ENCODE assay signal across 22 cellular contexts in the genomic region with DNA sequence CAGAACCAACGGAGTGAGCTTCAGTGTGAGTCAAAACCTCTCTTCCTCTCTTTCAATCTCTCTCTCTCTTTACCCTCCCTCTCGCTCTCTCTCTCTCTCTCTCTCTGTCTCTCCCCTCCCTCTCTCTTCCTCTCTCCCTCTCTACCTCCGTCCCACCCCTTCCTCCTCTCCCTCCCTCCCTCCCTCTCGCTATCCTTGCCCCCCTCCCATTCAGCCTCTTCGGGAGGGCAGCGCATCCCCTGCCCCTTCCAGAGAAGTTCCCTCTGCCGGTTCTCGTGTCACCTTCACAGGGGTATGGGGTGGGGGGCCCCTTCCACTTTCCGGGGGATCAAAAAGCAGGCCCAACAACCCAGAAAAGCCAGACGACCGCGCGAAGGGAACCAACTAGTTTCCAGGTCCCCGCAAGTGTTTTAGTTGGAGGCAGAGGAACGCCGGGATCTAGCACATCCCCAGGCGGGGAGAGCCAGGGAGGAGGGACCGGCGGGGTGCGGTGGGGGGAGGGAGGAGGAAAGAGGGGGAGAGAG. TPM values are rescaled to one million over a fixed set of nuclear protein-coding genes. Genes with fewer than 3 reads are reported as not detected.
A peak's percentile ranks its signal among the peaks of the same experiment; 100 is the strongest.
DNase-seq lines count a peak whose midpoint lies in the region; ATAC-seq, FAIRE-seq and TF ChIP-seq lines count a peak whose summit lies in the region.
"Had no signal": no experiment of that assay in that cellular context is flagged by ENCODE, and none has a peak within 500 bp of the region (broad histone marks: within the 10 kb centered on the region; RNA-seq: fewer than 3 reads in every experiment).

No MANE protein-coding gene starts in this region.

- CTCF ChIA-PET in SK-N-SH (lab: Yijun Ruan, JAX) (interaction anchor here (0.7 to 2.4 kb wide), 5 partner anchors 10 to 130 kb away, joined by 3 to 8 read pairs (median 3); no protein-coding TSS in a partner anchor), T-cell (lab: Charles Lee) (no interaction called here)

- intact Hi-C loops in heart left ventricle (cut with DNase I) = loop anchor here in 1 of 10 donors (10.0 kb wide), 1 partner anchor 59 kb away; no protein-coding TSS in a partner anchor

- H3K9ac ChIP-seq in SK-N-SH = no peak overlapping the region

- TF ChIP-seq EP300 in SK-N-SH (IDR thresholded peaks at IDR 0.05; ENCODE audit: borderline replicate concordance in 1 of 2, low read depth in 1 of 2, low read length in 1 of 2) = no peak

- H3K4me3 ChIP-seq in SK-N-SH (ENCODE audit: low read depth in 2 of 2, low read length in 1 of 2) = peak overlapping the region in 1 of 2 experiments; percentile 6; a peak in 1 of 4 replicates
- H3K4me3 ChIP-seq in heart left ventricle = peak overlapping the region in 11 of 12 donors; percentile 19 to 56 (median 44)

- peaks cover 17% of the 10 kb centered on the region for H3K4me1 Mint-ChIP-seq in nephron
- peaks cover 0 to 2% (median 0%) of the 10 kb centered on the region in 3 donors for H3K4me1 Mint-ChIP-seq in T-cell
- H3K4me1 Mint-ChIP-seq: activated CD8-positive, alpha-beta memory T cell treated with anti-CD3 and anti-CD28 coated beads, Interleukin-2, amount 10 ng/mL, durations not matched to agents 7 days and 5 days; CD4-positive, CD25-positive, alpha-beta regulatory T cell had no signal

- no peak for ATAC-seq in SK-N-SH treated with all-trans-retinoic acid at 6 μM for 48 hours
- ATAC-seq in heart left ventricle = peak in 2 of 4 donors; percentile 24 to 45
- ATAC-seq in T-cell (replicated peaks in 1 of 4) = no peak
- no peak for ATAC-seq in GM21423 (IDR thresholded peaks at IDR 0.05; ENCODE audit: unreplicated experiment)
- no peak for ATAC-seq in HG03108 (IDR thresholded peaks at IDR 0.05; ENCODE audit: unreplicated experiment)
- ATAC-seq: activated CD4-positive, CD25-positive, alpha-beta regulatory T cell treated with anti-CD3 and anti-CD28 coated beads, Interleukin-2, amount 50 U/mL, for 24 hours; activated CD8-positive, alpha-beta memory T cell treated with anti-CD3 and anti-CD28 coated beads, Interleukin-2, amount 10 ng/mL, durations not matched to agents 7 days and 5 days had no signal

- POLR2A ChIA-PET in SK-N-SH (lab: Yijun Ruan, JAX) (no interaction called here), T-cell (lab: Charles Lee) (no interaction called here)

- H3K36me3 ChIP-seq in SK-N-SH (replicated peaks in 1 of 2; ENCODE audit: control insufficient read depth in 1 of 2, insufficient read depth in 2 of 2, low read length in 1 of 2) = no peaks in the 10 kb centered on the region
- no peaks in the 10 kb centered on the region for H3K36me3 ChIP-seq in heart left ventricle
- H3K36me3 ChIP-seq: vagina had no signal

- no peak overlapping the region for H3K4me2 ChIP-seq in SK-N-SH

- H3K9me3 Mint-ChIP-seq in nephron = no peaks in the 10 kb centered on the region
- peaks cover 8 to 13% (median 10%) of the 10 kb centered on the region in 3 donors for H3K9me3 Mint-ChIP-seq in T-cell

- no peaks in the 10 kb centered on the region for H3K79me2 ChIP-seq in SK-N-SH (ENCODE audit: insufficient read depth)

- H3K4me1 ChIP-seq in SK-N-SH (ENCODE audit: control insufficient read depth in 1 of 2, insufficient read depth in 2 of 2, low read depth in 1 of 2, low read length in 1 of 2) = peaks cover 0 to 7% of the 10 kb centered on the region in 2 experiments; a peak in 1 of 4 replicates
- H3K4me1 ChIP-seq in heart left ventricle = peaks cover 0 to 16% (median 0%) of the 10 kb centered on the region in 12 donors

- no peaks in the 10 kb centered on the region for H4K20me1 ChIP-seq in SK-N-SH (ENCODE audit: insufficient read depth)

- H3K27ac ChIP-seq in SK-N-SH (ENCODE audit: low read depth in 2 of 2, low read length in 1 of 2) (no peak overlapping the region), heart left ventricle (no peak overlapping the region)
- H3K27ac ChIP-seq: vagina had no signal

- H3K9me2 ChIP-seq in SK-N-SH = no peaks in the 10 kb centered on the region

- no peak overlapping the region for H2AFZ ChIP-seq in SK-N-SH (ENCODE audit: low read depth)

- no peak for TF ChIP-seq CTCF in SK-N-SH (IDR thresholded peaks at IDR 0.05)
- no peak for TF ChIP-seq CTCF in heart left ventricle (IDR thresholded peaks at IDR 0.05)
- TF ChIP-seq CTCF in nephron (IDR thresholded peaks at IDR 0.05; ENCODE audit: unreplicated experiment in 3 of 3) = no peak

- peak overlapping the region; percentile 55 to 73 (median 70) for H3K4me3 Mint-ChIP-seq in nephron
- no peak overlapping the region for H3K4me3 Mint-ChIP-seq in T-cell
- H3K4me3 Mint-ChIP-seq: activated CD8-positive, alpha-beta memory T cell treated with anti-CD3 and anti-CD28 coated beads, Interleukin-2, amount 10 ng/mL, durations not matched to agents 7 days and 5 days; CD4-positive, CD25-positive, alpha-beta regulatory T cell; HFFc6 had no signal

- TF ChIP-seq POLR2A in heart left ventricle (IDR thresholded peaks at IDR 0.05) = no peak

- H3K27ac Mint-ChIP-seq in nephron = no peak overlapping the region
- H3K27ac Mint-ChIP-seq in T-cell = no peak overlapping the region
- H3K27ac Mint-ChIP-seq: activated CD8-positive, alpha-beta memory T cell treated with anti-CD3 and anti-CD28 coated beads, Interleukin-2, amount 10 ng/mL, durations not matched to agents 7 days and 5 days; CD4-positive, CD25-positive, alpha-beta regulatory T cell; HFFc6 had no signal

- DNase-seq in SK-N-SH (peak; percentile 34), heart left ventricle (no peak), urothelium cell line (ENCODE audit: low spot score) (peak; percentile 35), T-cell (no peak)
- DNase-seq: activated CD8-positive, alpha-beta memory T cell treated with anti-CD3 and anti-CD28 coated beads, Interleukin-2, amount 10 ng/mL, durations not matched to agents 7 days and 5 days; activated effector memory CD4-positive, alpha-beta T cell treated with anti-CD3 and anti-CD28 coated beads, Interleukin-2, amount 50 U/mL, for 16 hours; CD4-positive, CD25-positive, alpha-beta regulatory T cell; DND-41; HFFc6; IMR-90; stimulated activated CD4-positive, alpha-beta T cell treated with anti-CD3 and anti-CD28 coated beads, Interleukin-12 subunit alpha, Interleukin-12 subunit beta, amount 100 ng/mL, for 4 hours; stimulated activated naive CD4-positive, alpha-beta T cell; T-helper 2 cell had no signal

- H3K27me3 Mint-ChIP-seq in nephron (ENCODE audit: low read depth) (peaks cover 75% of the 10 kb centered on the region), T-cell (peaks cover 23 to 26% of the 10 kb centered on the region in 2 donors)
- H3K27me3 Mint-ChIP-seq: activated CD8-positive, alpha-beta memory T cell treated with anti-CD3 and anti-CD28 coated beads, Interleukin-2, amount 10 ng/mL, durations not matched to agents 7 days and 5 days had no signal

- no peaks in the 10 kb centered on the region for H3K36me3 Mint-ChIP-seq in nephron (ENCODE audit: low read depth)
- H3K36me3 Mint-ChIP-seq in T-cell = no peaks in the 10 kb centered on the region
- H3K36me3 Mint-ChIP-seq: activated CD8-positive, alpha-beta memory T cell treated with anti-CD3 and anti-CD28 coated beads, Interleukin-2, amount 10 ng/mL, durations not matched to agents 7 days and 5 days; CD4-positive, CD25-positive, alpha-beta regulatory T cell had no signal

- H3K9me3 ChIP-seq in SK-N-SH (no peaks in the 10 kb centered on the region), heart left ventricle (no peaks in the 10 kb centered on the region)
- H3K9me3 ChIP-seq: vagina had no signal

- H3F3A ChIP-seq in SK-N-SH (replicated peaks; ENCODE audit: insufficient read depth) = no peaks in the 10 kb centered on the region

- no peak for FAIRE-seq in urothelium cell line (lab: Jason Lieb, UNC)
- FAIRE-seq: GM19239 had no signal

- TF ChIP-seq RAD21 in SK-N-SH (IDR thresholded peaks at IDR 0.05; ENCODE audit: low read length) = no peak

- H3K27me3 ChIP-seq in SK-N-SH (ENCODE audit: insufficient read depth) = no peaks in the 10 kb centered on the region
- H3K27me3 ChIP-seq in heart left ventricle = peaks cover 0 to 34% (median 3%) of the 10 kb centered on the region in 9 donors
- H3K27me3 ChIP-seq: vagina had no signal

- WGBS in SK-N-SH (ENCODE audit: low lambda C conversion rate) = 6% methylated on average over 20 of the region's 20 CpGs
- WGBS in heart left ventricle, 4 donors = 0 to 2% (median 1%) methylated on average over 20 of the region's 20 CpGs

TF ChIP-seq in SK-N-SH, 30 proteins besides CTCF, POLR2A, EP300 and RAD21 (continues in another document):
- TF ChIP-seq RCOR1 (IDR thresholded peaks at IDR 0.05; ENCODE audit: low read length) (no peak), GATA2 (CRISPR knock-in tag; IDR thresholded peaks at IDR 0.05) (no peak), MEF2A (IDR thresholded peaks at IDR 0.05; ENCODE audit: borderline replicate concordance, low read depth) (no peak), POLR2AphosphoS5 (IDR thresholded peaks at IDR 0.05; ENCODE audit: low read depth, low read length) (no peak), SMC3 (IDR thresholded peaks at IDR 0.05; ENCODE audit: low read depth, low read length) (no peak), NFIC (IDR thresholded peaks at IDR 0.05; ENCODE audit: borderline replicate concordance) (no peak), NRF1 (IDR thresholded peaks at IDR 0.05; ENCODE audit: low read depth, low read length) (no peak), RXRA (IDR thresholded peaks at IDR 0.05; ENCODE audit: borderline replicate concordance, low read depth) (no peak)

TF ChIP-seq in SK-N-SH treated with all-trans-retinoic acid at 6 μM for 48 hours, 23 proteins besides CTCF, POLR2A, EP300 and RAD21:
- TF ChIP-seq TCF4 (CRISPR knock-in tag; IDR thresholded peaks at IDR 0.05; ENCODE audit: borderline replicate concordance) (no peak), BACH2 (CRISPR knock-in tag; IDR thresholded peaks at IDR 0.05; ENCODE audit: borderline replicate concordance) (no peak)
- TF ChIP-seq, protein P1, sequence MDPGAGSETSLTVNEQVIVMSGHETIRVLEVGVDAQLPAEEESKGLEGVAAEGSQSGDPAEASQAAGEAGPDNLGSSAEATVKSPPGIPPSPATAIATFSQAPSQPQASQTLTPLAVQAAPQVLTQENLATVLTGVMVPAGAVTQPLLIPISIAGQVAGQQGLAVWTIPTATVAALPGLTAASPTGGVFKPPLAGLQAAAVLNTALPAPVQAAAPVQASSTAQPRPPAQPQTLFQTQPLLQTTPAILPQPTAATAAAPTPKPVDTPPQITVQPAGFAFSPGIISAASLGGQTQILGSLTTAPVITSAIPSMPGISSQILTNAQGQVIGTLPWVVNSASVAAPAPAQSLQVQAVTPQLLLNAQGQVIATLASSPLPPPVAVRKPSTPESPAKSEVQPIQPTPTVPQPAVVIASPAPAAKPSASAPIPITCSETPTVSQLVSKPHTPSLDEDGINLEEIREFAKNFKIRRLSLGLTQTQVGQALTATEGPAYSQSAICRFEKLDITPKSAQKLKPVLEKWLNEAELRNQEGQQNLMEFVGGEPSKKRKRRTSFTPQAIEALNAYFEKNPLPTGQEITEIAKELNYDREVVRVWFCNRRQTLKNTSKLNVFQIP (CRISPR knock-in tag; IDR thresholded peaks at IDR 0.05; ENCODE audit: borderline replicate concordance, low read depth) = no peak

RNA-seq across cellular contexts. Expression of a gene that starts 28.9 kb away (rescaled TPM):
- polyA plus RNA-seq in SK-N-SH (2012; rRNA removed) = not detected in 2 replicates
- not detected in 2 replicates for polyA plus RNA-seq in SK-N-SH (2012; cell fraction: cytosol; rRNA removed)
- polyA plus RNA-seq in SK-N-SH (2012; cell fraction: nucleus; rRNA removed) = not detected in 2 replicates
- total RNA-seq in heart left ventricle = 10 to 100 TPM; 36.9 to 68.1 (median 49.5) TPM
- polyA plus RNA-seq in heart left ventricle = 10 to 100 TPM; 13.4 to 15.5 TPM
- total RNA-seq in T-cell = not detected
- total RNA-seq: activated CD8-positive, alpha-beta memory T cell treated with anti-CD3 and anti-CD28 coated beads, Interleukin-2, amount 10 ng/mL, durations not matched to agents 7 days and 5 days; CD4-positive, CD25-positive, alpha-beta regulatory T cell; fibroblast of villous mesenchyme; HFFc6; IMR-90; osteoblast had no signal
- polyA plus RNA-seq: CD4-positive, CD25-positive, alpha-beta regulatory T cell; IMR-90 had no signal

Comparison
In these comparisons a context has a peak if more than half of its experiments do, and no peak if none do; other contexts are left out.
1. DNase-seq: peak in SK-N-SH (single experiment) and urothelium cell line (single experiment); none in heart left ventricle (0 of 5) and T-cell (0 of 34).
2. H3K4me3 Mint-ChIP-seq: peak in nephron (3 of 3); none in T-cell (0 of 3).
3. RNA of a gene that starts 28.9 kb away (total RNA-seq): 36.9 to 68.1 TPM in heart left ventricle; not detected in T-cell; every median in the first group is over 10 times any median in the second.